ENCODE assay signal across 18 cellular contexts in the genomic region with DNA sequence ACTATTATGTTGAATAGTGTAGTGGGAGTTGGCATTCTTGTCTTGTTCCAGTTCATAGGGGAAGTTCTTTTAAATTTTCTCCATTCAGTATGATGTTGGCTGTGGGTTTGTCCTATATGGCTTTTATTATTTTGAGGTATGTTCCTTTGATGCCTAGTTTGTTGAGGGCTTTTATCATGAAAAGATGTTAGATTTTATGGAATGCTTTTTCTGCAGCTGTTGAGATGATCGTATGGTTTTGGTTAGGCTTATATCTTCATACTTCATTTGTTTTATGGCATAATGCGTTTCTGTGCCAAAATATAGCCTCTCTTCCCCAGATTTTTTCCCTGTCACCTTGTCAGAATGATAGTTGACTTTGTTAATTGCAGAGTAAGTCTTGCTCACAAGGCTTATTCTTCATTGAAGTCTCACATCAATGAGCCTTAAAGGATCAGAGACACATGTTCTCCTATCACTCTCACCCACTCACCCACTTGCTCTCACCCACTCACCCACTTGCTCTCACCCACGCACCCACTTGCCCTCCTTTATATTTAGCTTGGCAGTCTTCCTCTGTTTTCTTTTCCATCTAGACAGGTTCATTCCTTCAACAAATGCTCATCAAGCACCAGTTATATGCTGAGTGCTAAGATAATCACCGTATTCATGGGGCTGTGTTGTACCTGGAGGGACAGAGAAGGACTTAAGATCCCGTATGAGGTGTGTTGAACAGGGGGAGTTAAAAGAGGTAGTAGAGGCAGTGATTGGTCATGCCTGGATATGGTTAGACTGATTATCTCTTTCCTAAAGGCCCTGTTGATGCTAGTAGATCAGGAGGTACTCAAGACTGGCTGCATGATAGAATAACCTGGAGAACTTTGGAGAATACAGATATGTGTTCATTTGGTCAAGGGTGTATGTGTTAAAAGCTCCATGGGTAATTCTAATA.
"Had no signal": no experiment of that assay in that cellular context is flagged by ENCODE, and none has a peak within 500 bp of the region (broad histone marks: within the 10 kb centered on the region; RNA-seq: fewer than 3 reads in every experiment).

No MANE protein-coding gene starts in this region.

- H3K27me3 Mint-ChIP-seq: stimulated activated naive B cell treated with anti-CD40 and anti-IgM and Interleukin-4, amounts not matched to agents 10 μg/mL and 1 μg/mL and 100 μg/mL, for 72 hours had no signal

- H3K9me3 Mint-ChIP-seq: activated naive CD4-positive, alpha-beta T cell treated with anti-CD3 and anti-CD28 coated beads, Interleukin-2, amount 10 ng/mL, durations not matched to agents 7 days and 5 days; activated T-cell treated with anti-CD3 and anti-CD28 coated beads, Interleukin-2, amount 50 U/mL, for 72 hours; stimulated activated naive B cell treated with anti-CD40 and anti-IgM and Interleukin-4, amounts not matched to agents 10 μg/mL and 1 μg/mL and 100 μg/mL, for 72 hours; T-helper 2 cell treated with Interferon-gamma antibody and Interleukin-4, amounts not matched to agents 5 μg/mL and 100 μg/mL, for 36 hours had no signal

- H3K9me3 ChIP-seq: upper lobe of right lung had no signal

- H3K27ac ChIP-seq: coronary artery, heart left ventricle, upper lobe of right lung, WERI-Rb-1 had no signal

- ATAC-seq: activated CD4-positive, alpha-beta T cell treated with anti-CD3 and anti-CD28 coated beads for 36 hours; activated T-cell treated with anti-CD3 and anti-CD28 coated beads, Interleukin-2, amount 50 U/mL, for 72 hours; heart left ventricle; sciatic nerve; stimulated activated naive B cell treated with anti-CD40 and anti-IgM and Interleukin-4, amounts not matched to agents 10 μg/mL and 1 μg/mL and 100 μg/mL, for 72 hours; upper lobe of right lung had no signal

- H3K36me3 Mint-ChIP-seq: activated naive CD4-positive, alpha-beta T cell treated with anti-CD3 and anti-CD28 coated beads, Interleukin-2, amount 10 ng/mL, durations not matched to agents 7 days and 5 days; stimulated activated naive B cell treated with anti-CD40 and anti-IgM and Interleukin-4, amounts not matched to agents 10 μg/mL and 1 μg/mL and 100 μg/mL, for 72 hours had no signal

- H3K4me3 Mint-ChIP-seq: activated CD4-positive, alpha-beta T cell treated with anti-CD3 and anti-CD28 coated beads for 36 hours; activated naive CD4-positive, alpha-beta T cell treated with anti-CD3 and anti-CD28 coated beads, Interleukin-2, amount 10 ng/mL, durations not matched to agents 7 days and 5 days; activated T-cell treated with anti-CD3 and anti-CD28 coated beads, Interleukin-2, amount 50 U/mL, for 72 hours; endodermal cell; neural crest cell; T-helper 2 cell treated with Interferon-gamma antibody and Interleukin-4, amounts not matched to agents 5 μg/mL and 100 μg/mL, for 36 hours had no signal

- H3K27me3 ChIP-seq: heart left ventricle, upper lobe of right lung had no signal

- H3K27ac Mint-ChIP-seq: activated CD4-positive, alpha-beta T cell treated with anti-CD3 and anti-CD28 coated beads for 36 hours; activated naive CD4-positive, alpha-beta T cell treated with anti-CD3 and anti-CD28 coated beads, Interleukin-2, amount 10 ng/mL, durations not matched to agents 7 days and 5 days; activated T-cell treated with anti-CD3 and anti-CD28 coated beads, Interleukin-2, amount 50 U/mL, for 72 hours; endodermal cell; stimulated activated naive B cell treated with anti-CD40 and anti-IgM and Interleukin-4, amounts not matched to agents 10 μg/mL and 1 μg/mL and 100 μg/mL, for 72 hours; T-helper 2 cell treated with Interferon-gamma antibody and Interleukin-4, amounts not matched to agents 5 μg/mL and 100 μg/mL, for 36 hours had no signal

- DNase-seq: activated CD4-positive, alpha-beta T cell treated with anti-CD3 and anti-CD28 coated beads for 36 hours; activated CD4-positive, alpha-beta T cell treated with anti-CD3 and anti-CD28 coated beads, Interleukin-2, amount 50 U/mL, for 48 hours; activated effector memory CD4-positive, alpha-beta T cell treated with Interleukin-2 at 50 U/mL for 16 hours; activated naive CD4-positive, alpha-beta T cell treated with anti-CD3 and anti-CD28 coated beads, Interleukin-2, amount 10 ng/mL, durations not matched to agents 7 days and 5 days; activated T-cell treated with anti-CD3 and anti-CD28 coated beads, Interleukin-2, amount 50 U/mL, for 72 hours; amygdala; endodermal cell; heart left ventricle; occipital lobe; small intestine; stimulated activated CD4-positive, alpha-beta T cell treated with anti-CD3 and anti-CD28 coated beads, Interleukin-15, amount 100 ng/mL, for 24 hours; stimulated activated naive B cell treated with anti-CD40 and anti-IgM and Interleukin-4, amounts not matched to agents 10 μg/mL and 1 μg/mL and 100 μg/mL, for 72 hours; upper lobe of right lung; WERI-Rb-1 had no signal
